In the genomic region with DNA sequence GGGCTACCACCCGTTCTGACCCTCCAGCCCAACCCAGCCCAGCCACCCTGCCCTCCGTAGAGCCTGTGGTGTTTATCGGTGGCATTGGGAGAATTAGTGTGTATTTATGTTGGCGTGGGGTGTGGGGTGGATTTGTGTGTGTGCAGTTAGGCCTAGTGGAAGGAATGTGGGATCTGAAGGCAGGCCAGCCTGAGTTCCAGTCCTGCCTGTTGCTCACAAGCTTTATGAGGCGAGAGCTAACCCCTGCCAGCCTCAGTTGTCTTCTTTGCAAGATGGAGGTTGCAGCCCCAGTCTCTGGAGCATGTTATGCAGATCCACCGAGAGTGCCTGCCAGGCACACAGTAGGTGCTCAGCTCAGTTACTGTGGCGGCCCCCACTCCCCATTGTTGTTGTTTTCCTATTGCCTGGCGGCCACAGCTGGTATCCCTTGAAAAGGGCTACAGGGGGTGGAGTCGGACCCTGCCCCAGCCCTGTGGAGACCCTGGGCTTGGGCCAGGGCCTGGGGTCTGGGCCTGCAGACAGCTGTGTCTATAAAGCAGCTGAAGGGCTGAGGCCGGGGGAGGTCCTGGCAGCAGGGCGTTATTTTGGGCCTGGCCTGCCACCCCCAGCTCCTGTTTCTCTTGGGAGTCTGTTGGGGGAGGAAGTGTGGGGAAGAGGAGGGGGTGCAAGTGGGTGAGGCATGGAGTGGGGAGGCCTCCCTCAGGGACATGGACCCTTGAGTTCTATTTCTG, we compare ENCODE assay signal across 1 cellular context.
TF ChIP-seq lines count a peak whose summit lies in the region.

No MANE protein-coding gene starts in this region.

TF ChIP-seq in H1, 55 proteins besides CTCF, POLR2A, EP300 and RAD21 (continued from another document):
- TF ChIP-seq NANOG (IDR thresholded peaks at IDR 0.05; ENCODE audit: insufficient read depth, low read depth, low read length, poor library complexity, severe bottlenecking) (no peak), HDAC2 (IDR thresholded peaks at IDR 0.05; ENCODE audit: borderline replicate concordance in 1 of 2, low read depth in 2 of 2, low read length in 2 of 2) (no peak), SP1 (IDR thresholded peaks at IDR 0.05; ENCODE audit: low read depth, low read length) (no peak), TAF1 (IDR thresholded peaks at IDR 0.05; ENCODE audit: low read depth, low read length) (0 out of 2 replicates have a peak, but pooled peaks have one; percentile 29), SIN3A (conservative IDR thresholded peaks at IDR 0.05 in 1 of 2, IDR thresholded peaks at IDR 0.05 in 1 of 2; ENCODE audit: low read depth in 1 of 2, low read length in 2 of 2) (peak in 1 of 2 experiments; percentile 61; a peak in 1 of 4 replicates), CHD2 (IDR thresholded peaks at IDR 0.05; ENCODE audit: low read length) (no peak), SP2 (IDR thresholded peaks at IDR 0.05; ENCODE audit: low read length) (no peak), TAF7 (optimal IDR thresholded peaks at IDR 0.05; ENCODE audit: borderline replicate concordance, low read depth, low read length) (no peak), CHD1 (IDR thresholded peaks at IDR 0.05; ENCODE audit: low read depth, low read length) (no peak), BACH1 (IDR thresholded peaks at IDR 0.05; ENCODE audit: low read length) (no peak), CBX8 (IDR thresholded peaks at IDR 0.05; ENCODE audit: borderline replicate concordance, low read depth, low read length) (no peak), RFX5 (IDR thresholded peaks at IDR 0.05; ENCODE audit: borderline replicate concordance, low read depth, low read length) (no peak), BRCA1 (IDR thresholded peaks at IDR 0.05; ENCODE audit: low read depth, low read length) (no peak), ASH2L (IDR thresholded peaks at IDR 0.05; ENCODE audit: low read length) (no peak)
- TF ChIP-seq, protein P1, sequence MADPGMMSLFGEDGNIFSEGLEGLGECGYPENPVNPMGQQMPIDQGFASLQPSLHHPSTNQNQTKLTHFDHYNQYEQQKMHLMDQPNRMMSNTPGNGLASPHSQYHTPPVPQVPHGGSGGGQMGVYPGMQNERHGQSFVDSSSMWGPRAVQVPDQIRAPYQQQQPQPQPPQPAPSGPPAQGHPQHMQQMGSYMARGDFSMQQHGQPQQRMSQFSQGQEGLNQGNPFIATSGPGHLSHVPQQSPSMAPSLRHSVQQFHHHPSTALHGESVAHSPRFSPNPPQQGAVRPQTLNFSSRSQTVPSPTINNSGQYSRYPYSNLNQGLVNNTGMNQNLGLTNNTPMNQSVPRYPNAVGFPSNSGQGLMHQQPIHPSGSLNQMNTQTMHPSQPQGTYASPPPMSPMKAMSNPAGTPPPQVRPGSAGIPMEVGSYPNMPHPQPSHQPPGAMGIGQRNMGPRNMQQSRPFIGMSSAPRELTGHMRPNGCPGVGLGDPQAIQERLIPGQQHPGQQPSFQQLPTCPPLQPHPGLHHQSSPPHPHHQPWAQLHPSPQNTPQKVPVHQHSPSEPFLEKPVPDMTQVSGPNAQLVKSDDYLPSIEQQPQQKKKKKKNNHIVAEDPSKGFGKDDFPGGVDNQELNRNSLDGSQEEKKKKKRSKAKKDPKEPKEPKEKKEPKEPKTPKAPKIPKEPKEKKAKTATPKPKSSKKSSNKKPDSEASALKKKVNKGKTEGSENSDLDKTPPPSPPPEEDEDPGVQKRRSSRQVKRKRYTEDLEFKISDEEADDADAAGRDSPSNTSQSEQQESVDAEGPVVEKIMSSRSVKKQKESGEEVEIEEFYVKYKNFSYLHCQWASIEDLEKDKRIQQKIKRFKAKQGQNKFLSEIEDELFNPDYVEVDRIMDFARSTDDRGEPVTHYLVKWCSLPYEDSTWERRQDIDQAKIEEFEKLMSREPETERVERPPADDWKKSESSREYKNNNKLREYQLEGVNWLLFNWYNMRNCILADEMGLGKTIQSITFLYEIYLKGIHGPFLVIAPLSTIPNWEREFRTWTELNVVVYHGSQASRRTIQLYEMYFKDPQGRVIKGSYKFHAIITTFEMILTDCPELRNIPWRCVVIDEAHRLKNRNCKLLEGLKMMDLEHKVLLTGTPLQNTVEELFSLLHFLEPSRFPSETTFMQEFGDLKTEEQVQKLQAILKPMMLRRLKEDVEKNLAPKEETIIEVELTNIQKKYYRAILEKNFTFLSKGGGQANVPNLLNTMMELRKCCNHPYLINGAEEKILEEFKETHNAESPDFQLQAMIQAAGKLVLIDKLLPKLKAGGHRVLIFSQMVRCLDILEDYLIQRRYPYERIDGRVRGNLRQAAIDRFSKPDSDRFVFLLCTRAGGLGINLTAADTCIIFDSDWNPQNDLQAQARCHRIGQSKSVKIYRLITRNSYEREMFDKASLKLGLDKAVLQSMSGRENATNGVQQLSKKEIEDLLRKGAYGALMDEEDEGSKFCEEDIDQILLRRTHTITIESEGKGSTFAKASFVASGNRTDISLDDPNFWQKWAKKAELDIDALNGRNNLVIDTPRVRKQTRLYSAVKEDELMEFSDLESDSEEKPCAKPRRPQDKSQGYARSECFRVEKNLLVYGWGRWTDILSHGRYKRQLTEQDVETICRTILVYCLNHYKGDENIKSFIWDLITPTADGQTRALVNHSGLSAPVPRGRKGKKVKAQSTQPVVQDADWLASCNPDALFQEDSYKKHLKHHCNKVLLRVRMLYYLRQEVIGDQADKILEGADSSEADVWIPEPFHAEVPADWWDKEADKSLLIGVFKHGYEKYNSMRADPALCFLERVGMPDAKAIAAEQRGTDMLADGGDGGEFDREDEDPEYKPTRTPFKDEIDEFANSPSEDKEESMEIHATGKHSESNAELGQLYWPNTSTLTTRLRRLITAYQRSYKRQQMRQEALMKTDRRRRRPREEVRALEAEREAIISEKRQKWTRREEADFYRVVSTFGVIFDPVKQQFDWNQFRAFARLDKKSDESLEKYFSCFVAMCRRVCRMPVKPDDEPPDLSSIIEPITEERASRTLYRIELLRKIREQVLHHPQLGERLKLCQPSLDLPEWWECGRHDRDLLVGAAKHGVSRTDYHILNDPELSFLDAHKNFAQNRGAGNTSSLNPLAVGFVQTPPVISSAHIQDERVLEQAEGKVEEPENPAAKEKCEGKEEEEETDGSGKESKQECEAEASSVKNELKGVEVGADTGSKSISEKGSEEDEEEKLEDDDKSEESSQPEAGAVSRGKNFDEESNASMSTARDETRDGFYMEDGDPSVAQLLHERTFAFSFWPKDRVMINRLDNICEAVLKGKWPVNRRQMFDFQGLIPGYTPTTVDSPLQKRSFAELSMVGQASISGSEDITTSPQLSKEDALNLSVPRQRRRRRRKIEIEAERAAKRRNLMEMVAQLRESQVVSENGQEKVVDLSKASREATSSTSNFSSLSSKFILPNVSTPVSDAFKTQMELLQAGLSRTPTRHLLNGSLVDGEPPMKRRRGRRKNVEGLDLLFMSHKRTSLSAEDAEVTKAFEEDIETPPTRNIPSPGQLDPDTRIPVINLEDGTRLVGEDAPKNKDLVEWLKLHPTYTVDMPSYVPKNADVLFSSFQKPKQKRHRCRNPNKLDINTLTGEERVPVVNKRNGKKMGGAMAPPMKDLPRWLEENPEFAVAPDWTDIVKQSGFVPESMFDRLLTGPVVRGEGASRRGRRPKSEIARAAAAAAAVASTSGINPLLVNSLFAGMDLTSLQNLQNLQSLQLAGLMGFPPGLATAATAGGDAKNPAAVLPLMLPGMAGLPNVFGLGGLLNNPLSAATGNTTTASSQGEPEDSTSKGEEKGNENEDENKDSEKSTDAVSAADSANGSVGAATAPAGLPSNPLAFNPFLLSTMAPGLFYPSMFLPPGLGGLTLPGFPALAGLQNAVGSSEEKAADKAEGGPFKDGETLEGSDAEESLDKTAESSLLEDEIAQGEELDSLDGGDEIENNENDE (IDR thresholded peaks at IDR 0.05; ENCODE audit: insufficient replicate concordance, low read length) = no peak
